ENCODE assay signal across 8 cellular contexts in genomic region chr2:207330912-207331311, GRCh38.
DNase-seq lines count a peak whose midpoint lies in the region; ATAC-seq and TF ChIP-seq lines count a peak whose summit lies in the region.

No MANE protein-coding gene starts in this region.

- no peak overlapping the region for H4K5ac ChIP-seq in mesendoderm (ENCODE audit: low read length)

- no peak overlapping the region for H3K27ac ChIP-seq in mesendoderm (ENCODE audit: low read depth, low read length)

- no peak overlapping the region for H3K23ac ChIP-seq in mesendoderm (ENCODE audit: low read length)

- H3K79me1 ChIP-seq in mesendoderm (ENCODE audit: low read length): no peaks in the 10 kb centered on the region

- H3K79me2 ChIP-seq in mesendoderm (ENCODE audit: control insufficient read depth, insufficient read depth, low read length): no peaks in the 10 kb centered on the region

- in situ Hi-C loops in SK-MEL-5 (cut with HindIII; ENCODE audit: low pct_unique_long_range_greater_than_20kb, low sequenced_read_pairs): no loop called here

- no peak overlapping the region for H3K9ac ChIP-seq in mesendoderm (ENCODE audit: low read length)

- H3K4ac ChIP-seq in mesendoderm (ENCODE audit: low read depth, low read length): no peak overlapping the region

- H2BK120ac ChIP-seq in mesendoderm (ENCODE audit: low read depth, low read length): no peak overlapping the region

- H3K4me3 ChIP-seq in epithelial cell of esophagus (ENCODE audit: low read length) (no peak overlapping the region), mesendoderm (ENCODE audit: low read length) (no peak overlapping the region)

- H3K36me3 ChIP-seq in mesendoderm (ENCODE audit: control insufficient read depth, insufficient read depth, low read length): no peaks in the 10 kb centered on the region

- H3K4me1 ChIP-seq in mesendoderm (ENCODE audit: control insufficient read depth, low read depth, low read length): peaks cover 11% of the 10 kb centered on the region

- H2AK5ac ChIP-seq in mesendoderm (ENCODE audit: low read length): no peak overlapping the region

- TF ChIP-seq CTCF in epithelial cell of esophagus (IDR thresholded peaks at IDR 0.05; ENCODE audit: insufficient read depth, low read depth, low read length, missing control alignments): no peak

- H2BK15ac ChIP-seq in mesendoderm (replicated peaks; ENCODE audit: low read depth): no peak overlapping the region

- peak; percentile 53 for DNase-seq in stimulated activated naive CD4-positive, alpha-beta T cell treated with Interleukin-2 at 50 U/mL for 16 hours (lab: John Stamatoyannopoulos, UW)
- DNase-seq in stimulated activated naive CD4-positive, alpha-beta T cell (lab: John Stamatoyannopoulos, UW): no peak
- DNase-seq in SK-MEL-5 (ENCODE audit: low read depth, low spot score) (peak; percentile 73), epithelial cell of esophagus (ENCODE audit: low read depth) (peak; percentile 100), pons (ENCODE audit: low spot score) (no peak), mesendoderm (no peak)
- peak; percentile 76 for DNase-seq in stimulated activated CD4-positive, alpha-beta T cell treated with anti-CD3 and anti-CD28 coated beads, Interleukin-4, amount 100 ng/mL, for 24 hours

- H3K4me2 ChIP-seq in mesendoderm (ENCODE audit: low read length): no peak overlapping the region

- H4K8ac ChIP-seq in mesendoderm (ENCODE audit: low read depth, low read length): no peak overlapping the region

- WGBS in mesendoderm (ENCODE audit: extremely low coverage, insufficient coverage, low lambda C conversion rate): no CpG with 5 or more reads among the region's 7 CpGs

- peak; percentile 51 for ATAC-seq in HG02973 (IDR thresholded peaks at IDR 0.05; ENCODE audit: unreplicated experiment)

- no peak overlapping the region for H2BK5ac ChIP-seq in mesendoderm (ENCODE audit: low read length)

- no peak overlapping the region for H3K18ac ChIP-seq in mesendoderm (ENCODE audit: low read length)

- H3K56ac ChIP-seq in mesendoderm (ENCODE audit: low read length): no peak overlapping the region

- no peaks in the 10 kb centered on the region for H3K27me3 ChIP-seq in mesendoderm (ENCODE audit: insufficient read depth, low read length, poor library complexity)

Comparison
In these comparisons a context has a peak if more than half of its experiments do, and no peak if none do; other contexts are left out.
1. DNase-seq: peak in stimulated activated naive CD4-positive, alpha-beta T cell treated with Interleukin-2 at 50 U/mL for 16 hours (single experiment), SK-MEL-5 (single experiment), epithelial cell of esophagus (single experiment) and stimulated activated CD4-positive, alpha-beta T cell treated with anti-CD3 and anti-CD28 coated beads, Interleukin-4, amount 100 ng/mL, for 24 hours (single experiment); none in stimulated activated naive CD4-positive, alpha-beta T cell (0 of 6), pons (single experiment) and mesendoderm (single experiment).